Comparison of ENCODE assay signal across 1 cellular context in the genomic region with DNA sequence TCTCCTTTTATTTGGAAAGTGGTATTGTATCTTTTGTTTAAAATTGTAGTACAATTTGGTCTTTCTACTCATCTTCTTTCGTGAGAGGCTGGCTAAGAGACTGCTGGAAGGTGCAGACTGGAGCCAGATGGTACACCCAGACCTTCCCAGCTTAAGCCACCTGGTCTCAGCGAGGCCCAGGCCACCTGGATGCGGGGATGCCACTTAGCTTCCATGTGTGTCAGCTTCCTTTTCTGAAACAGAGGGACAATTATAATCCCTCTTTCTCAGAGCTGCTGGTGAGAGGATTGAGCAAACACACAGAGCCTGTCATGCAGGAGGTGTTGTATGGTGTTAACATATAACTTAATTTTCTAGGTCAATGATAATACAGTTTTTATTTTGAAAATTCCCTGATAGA.
TF ChIP-seq lines count a peak whose summit lies in the region.

No MANE protein-coding gene starts in this region.

TF ChIP-seq in HepG2, 621 proteins besides CTCF, POLR2A, EP300 and RAD21:
- TF ChIP-seq ZNF468 (CRISPR knock-in tag; IDR thresholded peaks at IDR 0.05): no peak
